ENCODE assay signal across 8 cellular contexts in genomic region chr10:12707461-12708185, GRCh38.
DNase-seq lines count a peak whose midpoint lies in the region; ATAC-seq, FAIRE-seq and TF ChIP-seq lines count a peak whose summit lies in the region.

No MANE protein-coding gene starts in this region.

- no peak overlapping the region for H2BK120ac ChIP-seq in H1 (replicated peaks; ENCODE audit: low read depth, low read length)

- TF ChIP-seq RAD21 in H1 (IDR thresholded peaks at IDR 0.05 in 1 of 2, conservative IDR thresholded peaks at IDR 0.05 in 1 of 2; ENCODE audit: low read depth in 2 of 2, low read length in 2 of 2) = peak; percentile 26 to 36; a peak in 3 of 4 replicates

- CTCF ChIA-PET in H1 (lab: Charles Lee; ENCODE audit: partially characterized antibody) = interaction anchor here (0.6 to 2.1 kb wide), 13 partner anchors 10 to 484 kb away, joined by 3 to 11 read pairs (median 4); no protein-coding TSS in a partner anchor

- H4K20me1 ChIP-seq in SU-DHL-6 (ENCODE audit: low read depth, low read length) (peaks cover 12% of the 10 kb centered on the region), H1 (replicated peaks in 1 of 2; ENCODE audit: control insufficient read depth in 1 of 2, insufficient read depth in 2 of 2, low read length in 2 of 2) (no peaks in the 10 kb centered on the region)

- H4K8ac ChIP-seq in H1 (ENCODE audit: extremely low read depth, insufficient read depth, low read length) = 0 out of 2 replicates have a peak overlapping the region, but pooled peaks have one; percentile 29

- H3K36me3 ChIP-seq in HAP-1 (replicated peaks) (no peaks in the 10 kb centered on the region), SU-DHL-6 (ENCODE audit: low read length) (no peaks in the 10 kb centered on the region), H1 (ENCODE audit: control insufficient read depth in 2 of 4, insufficient read depth in 4 of 4, low read length in 3 of 4) (no peaks in the 10 kb centered on the region), mucosa of rectum (ENCODE audit: control insufficient read depth in 2 of 2, insufficient read depth in 2 of 2, low read length in 2 of 2) (no peaks in the 10 kb centered on the region), uterus (no peaks in the 10 kb centered on the region)

- POLR2A ChIA-PET in H1 (lab: Charles Lee; ENCODE audit: partially characterized antibody) = no interaction called here

- DNase-seq in Caki2 (ENCODE audit: low read depth) (peak; percentile 98), HAP-1 (ENCODE audit: low spot score in 2 of 2) (peak; percentile 50 to 60), H1 (ENCODE audit: low read depth in 1 of 2, low spot score in 2 of 2) (peak in 1 of 2 experiments; percentile 17), uterus (peak; percentile 47 to 50)

- H3K9ac ChIP-seq in SU-DHL-6 (ENCODE audit: low read length) (no peak overlapping the region), H1 (replicated peaks in 1 of 4; ENCODE audit: extremely low read depth in 1 of 4, low read depth in 3 of 4, low read length in 3 of 4) (no peak overlapping the region), mucosa of rectum (ENCODE audit: low read depth in 1 of 2, low read length in 2 of 2) (peak overlapping the region in 1 of 2 donors; percentile 18)

- 59% methylated on average over 10 of the region's 10 CpGs; no CpG with 5 or more reads in 1 of the 2 experiments for WGBS in H1 (ENCODE audit: extremely low coverage in 1 of 2, insufficient coverage in 1 of 2, insufficient read length in 1 of 2, insufficient replicate concordance in 2 of 2, low coverage in 1 of 2, low lambda C conversion rate in 2 of 2, missing lambda C conversion rate in 1 of 2), 2 experiments

- TF ChIP-seq CTCF in SU-DHL-6 (IDR thresholded peaks at IDR 0.05; ENCODE audit: insufficient read depth, low read length, poor library complexity, severe bottlenecking) (peak; percentile 35), H1 (IDR thresholded peaks at IDR 0.05; ENCODE audit: control extremely low read depth in 1 of 3, insufficient read depth in 1 of 3, low read depth in 1 of 3, low read length in 3 of 3) (peak in 2 of 3 experiments; percentile 21 to 37; a peak in 2 of 4 replicates), uterus (IDR thresholded peaks at IDR 0.05) (peak; percentile 22 to 52 (median 34))

- H3K9me3 ChIP-seq in HAP-1 (no peaks in the 10 kb centered on the region), SU-DHL-6 (ENCODE audit: insufficient read depth, low read length) (no peaks in the 10 kb centered on the region), H1 (ENCODE audit: insufficient read depth in 2 of 2, low read depth in 1 of 2, low read length in 1 of 2) (no peaks in the 10 kb centered on the region), mucosa of rectum (ENCODE audit: control insufficient read depth in 2 of 2, low read length in 2 of 2) (no peaks in the 10 kb centered on the region), uterus (no peaks in the 10 kb centered on the region)

- no peak overlapping the region for H4K5ac ChIP-seq in H1 (ENCODE audit: insufficient read length, low read depth, low read length)

- H2BK12ac ChIP-seq in H1 (ENCODE audit: low read depth, low read length) = no peak overlapping the region

- no peak for ATAC-seq in HG02981 (IDR thresholded peaks at IDR 0.05; ENCODE audit: unreplicated experiment)
- no peak for ATAC-seq in GM21447 (IDR thresholded peaks at IDR 0.05; ENCODE audit: unreplicated experiment)

- in situ Hi-C loops in Caki2 (cut with HindIII; ENCODE audit: low pct_unique_long_range_greater_than_20kb, low sequenced_read_pairs) (loop anchor here (25.0 kb wide), 2 partner anchors 355 to 445 kb away; no protein-coding TSS in a partner anchor), HAP-1 (cut with MboI; ENCODE audit: low sequenced_read_pairs) (loop anchor here (25.0 kb wide), 1 partner anchor 355 kb away; no protein-coding TSS in a partner anchor)

- intact Hi-C loops in uterus (cut with DNase I; ENCODE audit: low total_unique reads) = no loop called here

- TF ChIP-seq POLR2A in H1 (IDR thresholded peaks at IDR 0.05; ENCODE audit: control extremely low read depth in 1 of 2, low read depth in 2 of 2, low read length in 2 of 2) (no peak), uterus (IDR thresholded peaks at IDR 0.05) (no peak)

- H3K56ac ChIP-seq in H1 (replicated peaks; ENCODE audit: insufficient read length, low read depth, low read length) = no peak overlapping the region

- H2AK5ac ChIP-seq in H1 (ENCODE audit: low read depth, low read length) = no peak overlapping the region

- no peaks in the 10 kb centered on the region for H3K9me2 ChIP-seq in SU-DHL-6 (replicated peaks; ENCODE audit: insufficient read depth, low read length)

- no peaks in the 10 kb centered on the region for H3K23me2 ChIP-seq in H1 (ENCODE audit: low read depth, low read length)

- H2BK15ac ChIP-seq in H1 (ENCODE audit: low read length) = no peak overlapping the region

- H2AFZ ChIP-seq in SU-DHL-6 (ENCODE audit: low read depth, low read length, severe bottlenecking) (no peak overlapping the region), H1 (ENCODE audit: low read length) (no peak overlapping the region)

- FAIRE-seq in H1 (lab: Jason Lieb, UNC) = peak; percentile 81

- no peak overlapping the region for H3K4ac ChIP-seq in H1 (replicated peaks; ENCODE audit: insufficient read length, low read depth, low read length)

- H3K79me2 ChIP-seq in SU-DHL-6 (ENCODE audit: insufficient read depth, low read length) (peaks cover 28% of the 10 kb centered on the region), H1 (ENCODE audit: control insufficient read depth in 1 of 2, insufficient read depth in 2 of 2, low read length in 2 of 2) (no peaks in the 10 kb centered on the region)

- H2BK20ac ChIP-seq in H1 (ENCODE audit: low read length) = no peak overlapping the region

- H3K4me1 ChIP-seq in HAP-1 (no peaks in the 10 kb centered on the region), H1 (replicated peaks in 1 of 4; ENCODE audit: control insufficient read depth in 3 of 4, insufficient read depth in 4 of 4, low read length in 3 of 4) (peaks cover 2 to 18% (median 6%) of the 10 kb centered on the region in 4 experiments; a peak in 4 of 7 replicates), mucosa of rectum (ENCODE audit: control insufficient read depth in 2 of 2, insufficient read depth in 2 of 2, low read length in 2 of 2) (peaks cover 8 to 31% of the 10 kb centered on the region in 2 donors), uterus (peaks cover 0 to 10% of the 10 kb centered on the region in 2 donors)

- TF ChIP-seq EP300 in H1 (IDR thresholded peaks at IDR 0.05; ENCODE audit: borderline replicate concordance in 1 of 2, low read depth in 2 of 2, low read length in 2 of 2) = no peak

- H3K27me3 ChIP-seq in HAP-1 (ENCODE audit: low read depth) (no peaks in the 10 kb centered on the region), SU-DHL-6 (ENCODE audit: low read length) (no peaks in the 10 kb centered on the region), H1 (replicated peaks in 1 of 4; ENCODE audit: control insufficient read depth in 3 of 4, extremely low read depth in 1 of 4, insufficient read depth in 3 of 4, low read length in 3 of 4) (no peaks in the 10 kb centered on the region), mucosa of rectum (ENCODE audit: control insufficient read depth in 2 of 2, insufficient read depth in 2 of 2, low read length in 2 of 2) (no peaks in the 10 kb centered on the region), uterus (no peaks in the 10 kb centered on the region)

- H3K27ac ChIP-seq in SU-DHL-6 (ENCODE audit: low read depth, low read length) = no peak overlapping the region
- H3K27ac ChIP-seq in H1 (ENCODE audit: low read depth, low read length) = no peak overlapping the region
- H3K27ac ChIP-seq in mucosa of rectum (ENCODE audit: low read depth in 2 of 2, low read length in 2 of 2) = peak overlapping the region; percentile 56
- peak overlapping the region; percentile 73 to 77 for H3K27ac ChIP-seq in uterus

- no peak overlapping the region for H3K18ac ChIP-seq in H1 (ENCODE audit: extremely low read depth, low read length)

- H3K23ac ChIP-seq in H1 (ENCODE audit: insufficient read length) = no peak overlapping the region

- H3F3A ChIP-seq in SU-DHL-6 (ENCODE audit: insufficient read depth) = peaks cover 20% of the 10 kb centered on the region

- H3K4me2 ChIP-seq in SU-DHL-6 (ENCODE audit: low read depth, low read length, poor library complexity, severe bottlenecking) = no peak overlapping the region
- no peak overlapping the region for H3K4me2 ChIP-seq in H1 (ENCODE audit: insufficient read depth in 1 of 2, low read depth in 2 of 2, low read length in 2 of 2)

- no peaks in the 10 kb centered on the region for H3K79me1 ChIP-seq in H1 (ENCODE audit: low read depth, low read length)

- no peak overlapping the region for H2BK5ac ChIP-seq in H1 (ENCODE audit: low read depth, low read length)

- no peak overlapping the region for H4K91ac ChIP-seq in H1 (replicated peaks; ENCODE audit: insufficient read length, low read length)

- no peak overlapping the region for H3K14ac ChIP-seq in H1 (ENCODE audit: insufficient read length)

- no peak overlapping the region for H3K4me3 ChIP-seq in HAP-1
- no peak overlapping the region for H3K4me3 ChIP-seq in SU-DHL-6 (ENCODE audit: insufficient read depth, low read length, poor library complexity, severe bottlenecking)
- no peak overlapping the region; a peak in 1 of 8 replicates for H3K4me3 ChIP-seq in H1 (ENCODE audit: extremely low read depth in 1 of 4, insufficient read depth in 2 of 4, low read depth in 3 of 4, low read length in 4 of 4)
- no peak overlapping the region for H3K4me3 ChIP-seq in mucosa of rectum (ENCODE audit: low read length in 2 of 2)
- H3K4me3 ChIP-seq in uterus = no peak overlapping the region

TF ChIP-seq in H1, 55 proteins besides CTCF, POLR2A, EP300 and RAD21 (continues in another document):
- no peak for TF ChIP-seq BACH1 (IDR thresholded peaks at IDR 0.05; ENCODE audit: low read length)

Comparison
In these comparisons a context has a peak if more than half of its experiments do, and no peak if none do; other contexts are left out.
1. H3K27ac ChIP-seq: peak in mucosa of rectum (2 of 2) and uterus (2 of 2); none in SU-DHL-6 (single experiment) and H1 (single experiment).
2. Peak in every context shown above with its lines, with median percentiles within 50 percentile points of each other: CTCF ChIP-seq.